In the genomic region with DNA sequence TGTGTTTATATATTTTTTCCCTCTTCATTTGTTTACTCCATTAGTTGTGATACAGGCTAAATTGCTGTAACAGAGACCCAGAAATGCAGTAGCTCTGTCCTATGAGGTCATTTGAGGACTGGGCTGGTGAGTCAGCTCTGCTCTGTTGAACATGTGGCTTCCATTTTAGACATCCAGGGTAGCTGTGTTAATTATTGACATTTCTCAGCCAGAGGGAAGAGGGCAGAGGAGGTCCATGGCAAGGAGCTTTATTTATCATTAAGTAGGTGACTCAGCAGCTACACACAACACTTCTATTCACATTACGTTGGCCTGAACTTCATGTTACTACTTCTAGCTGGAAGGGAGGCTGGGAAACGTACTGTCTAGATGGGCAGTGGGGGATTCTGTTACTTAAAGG, we compare ENCODE assay signal across 9 cellular contexts.
A peak's percentile ranks its signal among the peaks of the same experiment; 100 is the strongest.
DNase-seq lines count a peak whose midpoint lies in the region; ATAC-seq and TF ChIP-seq lines count a peak whose summit lies in the region.
"Had no signal": no experiment of that assay in that cellular context is flagged by ENCODE, and none has a peak within 500 bp of the region (broad histone marks: within the 10 kb centered on the region; RNA-seq: fewer than 3 reads in every experiment).

No MANE protein-coding gene starts in this region.

- H3K27ac Mint-ChIP-seq in naive thymus-derived CD4-positive, alpha-beta T cell = no peak overlapping the region
- H3K27ac Mint-ChIP-seq in CD14-positive monocyte = no peak overlapping the region

- no peak for TF ChIP-seq CTCF in CD14-positive monocyte (IDR thresholded peaks at IDR 0.05)

- no peaks in the 10 kb centered on the region for H3K9me3 ChIP-seq in right cardiac atrium (ENCODE audit: control insufficient read depth, low read length)
- H3K9me3 ChIP-seq in naive thymus-derived CD4-positive, alpha-beta T cell (ENCODE audit: control insufficient read depth in 2 of 3, low read length in 3 of 3) = no peaks in the 10 kb centered on the region
- H3K9me3 ChIP-seq: adrenal gland had no signal

- intact Hi-C loops in right cardiac atrium (cut with DNase I) (no loop called here), CD14-positive monocyte (cut with micrococcal nuclease) (no loop called here)
- intact Hi-C loops in naive thymus-derived CD4-positive, alpha-beta T cell (cut with micrococcal nuclease) = no loop called here

- peak; percentile 87 to 90 for ATAC-seq in right cardiac atrium
- no peak for ATAC-seq in naive thymus-derived CD4-positive, alpha-beta T cell

- CTCF ChIA-PET in naive thymus-derived CD4-positive, alpha-beta T cell (lab: Charles Lee) = no interaction called here

- no peaks in the 10 kb centered on the region for H3K4me1 ChIP-seq in right cardiac atrium (ENCODE audit: control insufficient read depth, insufficient read depth, low read length)
- H3K4me1 ChIP-seq in naive thymus-derived CD4-positive, alpha-beta T cell (ENCODE audit: control insufficient read depth in 2 of 2, insufficient read depth in 2 of 2, low read length in 2 of 2) = no peaks in the 10 kb centered on the region
- H3K4me1 ChIP-seq: adrenal gland had no signal

- H3K4me1 Mint-ChIP-seq in naive thymus-derived CD4-positive, alpha-beta T cell = no peaks in the 10 kb centered on the region
- no peaks in the 10 kb centered on the region for H3K4me1 Mint-ChIP-seq in CD14-positive monocyte

- no peaks in the 10 kb centered on the region for H3K36me3 ChIP-seq in naive thymus-derived CD4-positive, alpha-beta T cell (ENCODE audit: control insufficient read depth in 2 of 3, insufficient read depth in 3 of 3, low read length in 3 of 3)
- H3K36me3 ChIP-seq: adrenal gland had no signal

- peaks cover 0 to 4% (median 0%) of the 10 kb centered on the region in 11 donors for H3K9me3 Mint-ChIP-seq in naive thymus-derived CD4-positive, alpha-beta T cell
- peaks cover 0 to 1% (median 0%) of the 10 kb centered on the region in 7 donors for H3K9me3 Mint-ChIP-seq in CD14-positive monocyte

- WGBS in right cardiac atrium = 42% methylated on average over 2 of the region's 2 CpGs

- POLR2A ChIA-PET in naive thymus-derived CD4-positive, alpha-beta T cell (lab: Charles Lee) = no interaction called here

- no peak overlapping the region for H3K4me3 Mint-ChIP-seq in naive thymus-derived CD4-positive, alpha-beta T cell
- H3K4me3 Mint-ChIP-seq in CD14-positive monocyte = no peak overlapping the region

- H3K27me3 ChIP-seq in right cardiac atrium (ENCODE audit: control insufficient read depth, insufficient read depth) = no peaks in the 10 kb centered on the region
- H3K27me3 ChIP-seq in naive thymus-derived CD4-positive, alpha-beta T cell (ENCODE audit: control insufficient read depth in 2 of 2, insufficient read depth in 2 of 2, low read length in 2 of 2) = no peaks in the 10 kb centered on the region
- H3K27me3 ChIP-seq: adrenal gland had no signal

- peaks cover 0 to 31% (median 21%) of the 10 kb centered on the region in 5 donors for H3K27me3 Mint-ChIP-seq in naive thymus-derived CD4-positive, alpha-beta T cell
- H3K27me3 Mint-ChIP-seq in CD14-positive monocyte (ENCODE audit: low read depth in 3 of 3) = peaks cover 2 to 8% (median 3%) of the 10 kb centered on the region in 3 donors

- no peak overlapping the region for H3K27ac ChIP-seq in right cardiac atrium (ENCODE audit: low read length)
- H3K27ac ChIP-seq in naive thymus-derived CD4-positive, alpha-beta T cell (ENCODE audit: low read depth, low read length) = no peak overlapping the region
- H3K27ac ChIP-seq: adrenal gland had no signal

- DNase-seq in COLO668 (lab: John Stamatoyannopoulos, UW; ENCODE audit: unreplicated experiment) (peak; percentile 61), H4 (ENCODE audit: low spot score) (peak; percentile 98), NCI-H2227 treated with DMSO at 0.1 percent for 48 hours (lab: John Stamatoyannopoulos, UW) (peak; percentile 72), right cardiac atrium (peak in 1 of 3 donors; percentile 22), NCI-H1930 (lab: John Stamatoyannopoulos, UW) (no peak), CD14-positive monocyte (ENCODE audit: low spot score) (no peak)
- DNase-seq in NK-92 treated with Interleukin-12 subunit alpha and Interleukin-12 subunit beta, amount 100 ng/mL, for 24 hours (lab: John Stamatoyannopoulos, UW) = no peak
- DNase-seq in naive thymus-derived CD4-positive, alpha-beta T cell = no peak

- no peak overlapping the region for H3K4me3 ChIP-seq in right cardiac atrium (ENCODE audit: low read length)
- H3K4me3 ChIP-seq in naive thymus-derived CD4-positive, alpha-beta T cell (ENCODE audit: low read length) = no peak overlapping the region
- H3K4me3 ChIP-seq: adrenal gland had no signal

- H3K36me3 Mint-ChIP-seq in naive thymus-derived CD4-positive, alpha-beta T cell = no peaks in the 10 kb centered on the region
- H3K36me3 Mint-ChIP-seq in CD14-positive monocyte = no peaks in the 10 kb centered on the region

Comparison
In these comparisons a context has a peak if more than half of its experiments do, and no peak if none do; other contexts are left out.
1. DNase-seq: peak in COLO668 (single experiment), H4 (single experiment) and NCI-H2227 treated with DMSO at 0.1 percent for 48 hours (single experiment); none in NK-92 treated with Interleukin-12 subunit alpha and Interleukin-12 subunit beta, amount 100 ng/mL, for 24 hours (single experiment), naive thymus-derived CD4-positive, alpha-beta T cell (0 of 9), NCI-H1930 (0 of 2) and CD14-positive monocyte (single experiment).